In genomic region chr12:19223018-19223417, GRCh38 we compare ENCODE assay signal across 8 cellular contexts.
DNase-seq lines count a peak whose midpoint lies in the region; ATAC-seq and TF ChIP-seq lines count a peak whose summit lies in the region.

No MANE protein-coding gene starts in this region.

- no peaks in the 10 kb centered on the region for H3K79me1 ChIP-seq in neuronal stem cell (ENCODE audit: low read depth, low read length)

- no peak overlapping the region for H3K14ac ChIP-seq in neuronal stem cell (ENCODE audit: low read length)

- H3K9ac ChIP-seq in neuronal stem cell (ENCODE audit: low read depth, low read length, poor library complexity): no peak overlapping the region

- peak; percentile 52 for DNase-seq in D341Med (ENCODE audit: low spot score)
- DNase-seq in NAMALWA (ENCODE audit: low spot score): peak; percentile 59
- peak; percentile 16 for DNase-seq in left kidney (ENCODE audit: low read depth, low spot score)
- no peak for DNase-seq in neuronal stem cell (ENCODE audit: low spot score)
- DNase-seq in effector memory CD4-positive, alpha-beta T cell: no peak
- no peak for DNase-seq in T1000 (lab: John Stamatoyannopoulos, UW)

- H3K27me3 ChIP-seq in neuronal stem cell (ENCODE audit: control insufficient read depth in 3 of 3, insufficient read depth in 3 of 3, low read depth in 1 of 3, low read length in 3 of 3): no peaks in the 10 kb centered on the region
- no peaks in the 10 kb centered on the region for H3K27me3 ChIP-seq in effector memory CD4-positive, alpha-beta T cell (replicated peaks; ENCODE audit: control insufficient read depth, insufficient read depth, low read length, poor library complexity, severe bottlenecking)

- H2AK5ac ChIP-seq in neuronal stem cell (ENCODE audit: low read depth, low read length): no peak overlapping the region

- H3K23ac ChIP-seq in neuronal stem cell (ENCODE audit: low read depth, low read length, poor library complexity): no peak overlapping the region

- H2BK15ac ChIP-seq in neuronal stem cell (ENCODE audit: low read length): no peak overlapping the region

- no peak overlapping the region for H2BK12ac ChIP-seq in neuronal stem cell (ENCODE audit: low read length)

- H3K4me1 ChIP-seq in neuronal stem cell (ENCODE audit: control insufficient read depth in 2 of 2, insufficient read depth in 1 of 2, low read depth in 1 of 2, low read length in 2 of 2): peaks cover 4 to 5% of the 10 kb centered on the region in 2 donors
- no peaks in the 10 kb centered on the region for H3K4me1 ChIP-seq in effector memory CD4-positive, alpha-beta T cell (ENCODE audit: control insufficient read depth, insufficient read depth, low read length, poor library complexity, severe bottlenecking)

- H3K4me2 ChIP-seq in neuronal stem cell (ENCODE audit: insufficient read depth, low read length, poor library complexity, severe bottlenecking): no peak overlapping the region

- no peak overlapping the region for H3K4ac ChIP-seq in neuronal stem cell (ENCODE audit: low read length)

- WGBS in neuronal stem cell (ENCODE audit: extremely low coverage in 2 of 2, insufficient read length in 2 of 2, insufficient replicate concordance in 1 of 2), 2 donors: no CpG with 5 or more reads among the region's 3 CpGs

- no peak overlapping the region for H2BK120ac ChIP-seq in neuronal stem cell (ENCODE audit: low read depth, low read length)

- no peak overlapping the region for H4K91ac ChIP-seq in neuronal stem cell (ENCODE audit: low read depth, low read length, poor library complexity)

- no peaks in the 10 kb centered on the region for H3K36me3 ChIP-seq in neuronal stem cell (replicated peaks in 1 of 2; ENCODE audit: control insufficient read depth in 2 of 2, insufficient read depth in 2 of 2, low read length in 2 of 2)
- H3K36me3 ChIP-seq in effector memory CD4-positive, alpha-beta T cell (ENCODE audit: control insufficient read depth, insufficient read depth, low read length): no peaks in the 10 kb centered on the region

- H3K4me3 ChIP-seq in neuronal stem cell (ENCODE audit: low read length in 2 of 2): no peak overlapping the region
- no peak overlapping the region for H3K4me3 ChIP-seq in effector memory CD4-positive, alpha-beta T cell (ENCODE audit: insufficient read depth, low read depth, low read length, poor library complexity, severe bottlenecking)

- H3K9me3 ChIP-seq in neuronal stem cell (replicated peaks in 1 of 2; ENCODE audit: control insufficient read depth in 2 of 2, insufficient read depth in 1 of 2, low read depth in 1 of 2, low read length in 2 of 2): peaks cover 0 to 12% of the 10 kb centered on the region in 2 donors
- no peaks in the 10 kb centered on the region for H3K9me3 ChIP-seq in effector memory CD4-positive, alpha-beta T cell (ENCODE audit: control insufficient read depth, low read length)

- TF ChIP-seq CTCF in VCaP (conservative IDR thresholded peaks at IDR 0.05): peak; percentile 65

- H2BK5ac ChIP-seq in neuronal stem cell (ENCODE audit: low read length): no peak overlapping the region

- H3K27ac ChIP-seq in VCaP (no peak overlapping the region), neuronal stem cell (replicated peaks; ENCODE audit: low read length) (no peak overlapping the region)
- H3K27ac ChIP-seq in effector memory CD4-positive, alpha-beta T cell (ENCODE audit: insufficient read depth, low read length, poor library complexity, severe bottlenecking): no peak overlapping the region

- no peak for ATAC-seq in GM18498 (IDR thresholded peaks at IDR 0.05; ENCODE audit: unreplicated experiment)

- H2AFZ ChIP-seq in neuronal stem cell (ENCODE audit: low read length): no peak overlapping the region

- no peak overlapping the region for H4K8ac ChIP-seq in neuronal stem cell (ENCODE audit: low read depth, low read length)

- no peak overlapping the region for H3K18ac ChIP-seq in neuronal stem cell (ENCODE audit: low read length)

Comparison
In these comparisons a context has a peak if more than half of its experiments do, and no peak if none do; other contexts are left out.
1. DNase-seq: peak in D341Med (single experiment), NAMALWA (single experiment) and left kidney (single experiment); none in neuronal stem cell (single experiment), effector memory CD4-positive, alpha-beta T cell (0 of 3) and T1000 (single experiment).